In the genomic region with DNA sequence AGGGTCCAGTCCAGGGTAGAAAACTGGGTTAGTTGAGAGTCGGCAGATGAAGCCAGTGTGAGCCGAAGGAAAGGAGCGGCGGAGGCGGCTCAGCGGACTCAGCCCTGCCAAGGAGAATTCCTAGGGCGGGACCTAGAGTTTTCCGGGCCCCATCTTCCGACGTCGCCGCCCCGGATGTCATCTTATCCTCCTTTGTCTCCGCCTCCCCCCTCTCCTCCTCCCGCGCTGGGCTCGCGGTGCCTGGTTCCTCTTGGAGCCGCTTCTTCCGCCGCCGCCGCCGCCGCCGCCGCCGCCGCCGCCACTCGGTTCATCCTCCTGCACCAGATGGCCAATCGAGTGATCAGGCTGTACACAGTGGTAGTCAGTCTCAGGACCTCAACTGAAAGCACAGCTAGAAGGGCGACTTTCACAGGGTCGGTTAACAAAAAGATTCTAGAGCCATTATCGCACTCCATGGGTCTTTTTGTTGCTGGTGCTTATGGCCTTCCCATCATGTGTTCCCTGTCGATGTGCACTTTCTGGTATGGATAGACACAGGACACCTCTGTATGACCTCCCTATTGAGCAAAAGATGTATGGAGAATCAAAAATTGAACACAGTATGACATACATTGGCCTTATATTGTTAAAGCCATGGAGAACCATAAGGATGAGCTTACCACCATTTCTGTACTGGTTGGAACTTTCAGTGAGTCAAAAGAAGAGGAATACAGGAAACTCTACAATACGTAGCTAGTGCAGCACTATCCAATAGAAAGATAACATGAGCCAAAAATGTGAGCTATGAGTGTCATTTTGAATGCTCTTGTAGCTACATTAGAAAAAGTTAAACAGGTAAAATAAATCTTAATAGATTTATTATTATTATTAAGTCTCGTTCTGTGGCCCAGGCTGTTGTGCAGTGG, we compare ENCODE assay signal across 1 cellular context.
A peak's percentile ranks its signal among the peaks of the same experiment; 100 is the strongest.
TF ChIP-seq lines count a peak whose summit lies in the region.

No MANE protein-coding gene starts in this region.

TF ChIP-seq in SK-N-SH, 30 proteins besides CTCF, POLR2A, EP300 and RAD21 (continued from another document):
- TF ChIP-seq, protein P1, sequence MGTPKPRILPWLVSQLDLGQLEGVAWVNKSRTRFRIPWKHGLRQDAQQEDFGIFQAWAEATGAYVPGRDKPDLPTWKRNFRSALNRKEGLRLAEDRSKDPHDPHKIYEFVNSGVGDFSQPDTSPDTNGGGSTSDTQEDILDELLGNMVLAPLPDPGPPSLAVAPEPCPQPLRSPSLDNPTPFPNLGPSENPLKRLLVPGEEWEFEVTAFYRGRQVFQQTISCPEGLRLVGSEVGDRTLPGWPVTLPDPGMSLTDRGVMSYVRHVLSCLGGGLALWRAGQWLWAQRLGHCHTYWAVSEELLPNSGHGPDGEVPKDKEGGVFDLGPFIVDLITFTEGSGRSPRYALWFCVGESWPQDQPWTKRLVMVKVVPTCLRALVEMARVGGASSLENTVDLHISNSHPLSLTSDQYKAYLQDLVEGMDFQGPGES (IDR thresholded peaks at IDR 0.05; ENCODE audit: low read depth, low read length) = no peak
- TF ChIP-seq SIN3A (IDR thresholded peaks at IDR 0.05; ENCODE audit: borderline replicate concordance, low read depth, low read length) = no peak
- TF ChIP-seq GATA2 (CRISPR knock-in tag; IDR thresholded peaks at IDR 0.05) = no peak
- no peak for TF ChIP-seq RCOR1 (IDR thresholded peaks at IDR 0.05; ENCODE audit: low read length)
- TF ChIP-seq TAF1 (IDR thresholded peaks at IDR 0.05; ENCODE audit: borderline replicate concordance, low read depth, low read length) = peak; percentile 36; the same call in 1 of the 2 replicates
- peak; percentile 52; the same call in 1 of the 2 replicates for TF ChIP-seq POLR2AphosphoS5 (IDR thresholded peaks at IDR 0.05; ENCODE audit: low read depth, low read length)
- TF ChIP-seq, protein P2, sequence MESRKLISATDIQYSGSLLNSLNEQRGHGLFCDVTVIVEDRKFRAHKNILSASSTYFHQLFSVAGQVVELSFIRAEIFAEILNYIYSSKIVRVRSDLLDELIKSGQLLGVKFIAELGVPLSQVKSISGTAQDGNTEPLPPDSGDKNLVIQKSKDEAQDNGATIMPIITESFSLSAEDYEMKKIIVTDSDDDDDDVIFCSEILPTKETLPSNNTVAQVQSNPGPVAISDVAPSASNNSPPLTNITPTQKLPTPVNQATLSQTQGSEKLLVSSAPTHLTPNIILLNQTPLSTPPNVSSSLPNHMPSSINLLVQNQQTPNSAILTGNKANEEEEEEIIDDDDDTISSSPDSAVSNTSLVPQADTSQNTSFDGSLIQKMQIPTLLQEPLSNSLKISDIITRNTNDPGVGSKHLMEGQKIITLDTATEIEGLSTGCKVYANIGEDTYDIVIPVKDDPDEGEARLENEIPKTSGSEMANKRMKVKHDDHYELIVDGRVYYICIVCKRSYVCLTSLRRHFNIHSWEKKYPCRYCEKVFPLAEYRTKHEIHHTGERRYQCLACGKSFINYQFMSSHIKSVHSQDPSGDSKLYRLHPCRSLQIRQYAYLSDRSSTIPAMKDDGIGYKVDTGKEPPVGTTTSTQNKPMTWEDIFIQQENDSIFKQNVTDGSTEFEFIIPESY (IDR thresholded peaks at IDR 0.05; ENCODE audit: borderline replicate concordance, low read depth) = 0 out of 2 replicates have a peak, but pooled peaks have one; percentile 12
